Comparison of ENCODE assay signal across 13 cellular contexts in genomic region chr4:54929459-54929858, GRCh38.
DNase-seq lines count a peak whose midpoint lies in the region; ATAC-seq lines count a peak whose summit lies in the region.
"Had no signal": no experiment of that assay in that cellular context is flagged by ENCODE, and none has a peak within 500 bp of the region (broad histone marks: within the 10 kb centered on the region; RNA-seq: fewer than 3 reads in every experiment).

No MANE protein-coding gene starts in this region.

- H3K36me3 ChIP-seq in BLaER1, result no peaks in the 10 kb centered on the region
- H3K36me3 ChIP-seq: SJCRH30, vagina had no signal

- H3K4me1 ChIP-seq in BLaER1, result peaks cover 31% of the 10 kb centered on the region
- H3K4me1 ChIP-seq: SJCRH30 had no signal

- H3K27me3 ChIP-seq in BLaER1, result no peaks in the 10 kb centered on the region
- H3K27me3 ChIP-seq: SJCRH30, vagina had no signal

- H3K4me3 ChIP-seq in BLaER1, result no peak overlapping the region
- H3K4me3 ChIP-seq: SJCRH30, vagina had no signal

- H4K20me1 ChIP-seq in BLaER1, result no peaks in the 10 kb centered on the region

- DNase-seq in NCI-H2029 (lab: John Stamatoyannopoulos, UW) (peak; percentile 60), astrocyte of the hippocampus (ENCODE audit: low read depth, low spot score) (peak; percentile 27), lung microvascular endothelial cell (ENCODE audit: low read depth in 2 of 2) (peak; percentile 16 to 43), GM19238 (ENCODE audit: insufficient read length, low spot score) (no peak), cerebellar nuclear complex (lab: John Stamatoyannopoulos, UW) (no peak), NCI-H1930 (lab: John Stamatoyannopoulos, UW) (no peak)
- DNase-seq: activated naive CD4-positive, alpha-beta T cell treated with anti-CD3 and anti-CD28 coated beads, Interleukin-2, amount 10 ng/mL, durations not matched to agents 7 days and 5 days; NK-92 treated with Interleukin-12 subunit alpha and Interleukin-12 subunit beta, amount 100 ng/mL, for 24 hours; stimulated activated CD4-positive, alpha-beta T cell treated with anti-CD3 and anti-CD28 coated beads, Interleukin-2, amount 100 ng/mL, for 24 hours had no signal

- no peak overlapping the region for H3K27ac ChIP-seq in BLaER1
- H3K27ac ChIP-seq: SJCRH30, vagina had no signal

- peaks cover 31% of the 10 kb centered on the region for H3K9me3 ChIP-seq in BLaER1
- H3K9me3 ChIP-seq: SJCRH30, vagina had no signal

- H3K9ac ChIP-seq in BLaER1, result no peak overlapping the region

- no peak for ATAC-seq in GM21619 (IDR thresholded peaks at IDR 0.05; ENCODE audit: unreplicated experiment)

- peak overlapping the region; percentile 62 for H3K4me2 ChIP-seq in BLaER1

Comparison
In these comparisons a context has a peak if more than half of its experiments do, and no peak if none do; other contexts are left out.
1. DNase-seq: peak in NCI-H2029 (single experiment), astrocyte of the hippocampus (single experiment) and lung microvascular endothelial cell (2 of 2); none in GM19238 (single experiment), cerebellar nuclear complex (0 of 2) and NCI-H1930 (0 of 2).